ENCODE assay signal across 13 cellular contexts in genomic region chr17:81049973-81050551, GRCh38. TPM values are rescaled to one million over a fixed set of nuclear protein-coding genes. Genes with fewer than 3 reads are reported as not detected.
DNase-seq lines count a peak whose midpoint lies in the region; ATAC-seq and TF ChIP-seq lines count a peak whose summit lies in the region.
"Had no signal": no experiment of that assay in that cellular context is flagged by ENCODE, and none has a peak within 500 bp of the region (broad histone marks: within the 10 kb centered on the region; RNA-seq: fewer than 3 reads in every experiment).

No MANE protein-coding gene starts in this region.

- WGBS in psoas muscle, 3 donors: 68 to 77% (median 71%) methylated on average over 20 to 26 of the region's 26 CpGs

- H3K4me1 ChIP-seq in SJSA1 (replicated peaks) (peaks cover 48% of the 10 kb centered on the region), psoas muscle (peaks cover 10% of the 10 kb centered on the region)

- peak overlapping the region; percentile 86 for H3K27ac ChIP-seq in SJSA1
- H3K27ac ChIP-seq in psoas muscle: peak overlapping the region; percentile 25
- H3K27ac ChIP-seq: tibial artery had no signal

- H3K27me3 ChIP-seq in GM06990 (replicated peaks; ENCODE audit: control insufficient read depth, insufficient read depth, low read length): no peaks in the 10 kb centered on the region; the same call in 1 of the 2 replicates
- H3K27me3 ChIP-seq in SJSA1 (replicated peaks): no peaks in the 10 kb centered on the region
- no peaks in the 10 kb centered on the region for H3K27me3 ChIP-seq in psoas muscle (ENCODE audit: insufficient read depth in 3 of 3, low read length in 2 of 3)

- ATAC-seq in psoas muscle (peak; percentile 73 to 80 (median 76)), GM19467 (IDR thresholded peaks at IDR 0.05; ENCODE audit: unreplicated experiment) (no peak)

- H3K4me3 ChIP-seq in GM06990 (replicated peaks; ENCODE audit: low read depth, low read length): no peak overlapping the region
- H3K4me3 ChIP-seq in SJSA1: peak overlapping the region; percentile 21
- H3K4me3 ChIP-seq in psoas muscle: peak overlapping the region; percentile 1
- H3K4me3 ChIP-seq: tibial artery had no signal

- H3K9me3 ChIP-seq in SJSA1 (replicated peaks): no peaks in the 10 kb centered on the region
- no peaks in the 10 kb centered on the region for H3K9me3 ChIP-seq in psoas muscle
- H3K9me3 ChIP-seq: tibial artery had no signal

- intact Hi-C loops in psoas muscle (cut with DNase I): no loop called here

- DNase-seq in GM06990 (ENCODE audit: extremely low read depth, insufficient read length): peak; percentile 32
- peak; percentile 91 to 96 for DNase-seq in SJSA1 (ENCODE audit: low read depth in 1 of 2, low spot score in 2 of 2)
- peak; percentile 41 for DNase-seq in globus pallidus (ENCODE audit: low spot score)
- DNase-seq in psoas muscle: peak; percentile 48 to 74
- no peak for DNase-seq in NCI-H446 (lab: John Stamatoyannopoulos, UW)
- DNase-seq in NCI-H345 treated with DMSO at 0.1 percent for 48 hours (lab: John Stamatoyannopoulos, UW; ENCODE audit: unreplicated experiment): no peak
- no peak for DNase-seq in cerebellum (ENCODE audit: low spot score)
- DNase-seq: activated CD4-positive, alpha-beta T cell treated with anti-CD3 and anti-CD28 coated beads, Interleukin-2, amount 50 U/mL, for 4 hours; DND-41; effector memory CD4-positive, alpha-beta T cell; NCI-H1417 treated with DMSO at 0.1 percent for 48 hours had no signal

- TF ChIP-seq CTCF in GM06990 (IDR thresholded peaks at IDR 0.05; ENCODE audit: insufficient read depth, low read length, poor library complexity, severe bottlenecking) (no peak), psoas muscle (IDR thresholded peaks at IDR 0.05) (no peak)

- H3K36me3 ChIP-seq in GM06990 (ENCODE audit: control insufficient read depth, insufficient read depth, low read length): no peaks in the 10 kb centered on the region
- H3K36me3 ChIP-seq in SJSA1: peaks cover 19% of the 10 kb centered on the region
- no peaks in the 10 kb centered on the region for H3K36me3 ChIP-seq in psoas muscle (ENCODE audit: insufficient read depth in 1 of 2, low read depth in 1 of 2)
- H3K36me3 ChIP-seq: tibial artery had no signal

RNA-seq across cellular contexts. Expression of gene BAIAP2, which starts 15.1 kb away (rescaled TPM):
- 37.6 and 59.5 TPM in 2 replicates for total RNA-seq in SJSA1 (2014; rRNA removed; shearing (Covaris generic))
- total RNA-seq in psoas muscle (10 to 100 TPM in 2 of 4 donors, 1 to 10 TPM in 2; 4.7 to 28.9 (median 10.0) TPM), cerebellum (33.7 TPM)
- 10 to 100 TPM in 1 of 3 donors, 1 to 10 TPM in 2; 3.9 to 13.5 (median 6.5) TPM for polyA plus RNA-seq in psoas muscle

RNA-seq across cellular contexts. Expression of gene CHMP6, which starts 58.4 kb away (rescaled TPM):
- 20.9 and 26.3 TPM in 2 replicates for total RNA-seq in SJSA1 (2014; rRNA removed; shearing (Covaris generic))
- 10 to 100 TPM; 32.0 to 36.9 (median 33.6) TPM for total RNA-seq in psoas muscle
- 10 to 100 TPM; 38.3 to 53.2 (median 45.6) TPM for polyA plus RNA-seq in psoas muscle
- 13.7 TPM for total RNA-seq in cerebellum

Comparison
In these comparisons a context has a peak if more than half of its experiments do, and no peak if none do; other contexts are left out.
1. DNase-seq: peak in GM06990 (single experiment), SJSA1 (2 of 2), globus pallidus (single experiment) and psoas muscle (2 of 2); none in NCI-H446 (0 of 2), NCI-H345 treated with DMSO at 0.1 percent for 48 hours (single experiment) and cerebellum (single experiment).